Comparison of ENCODE assay signal across 8 cellular contexts in the genomic region with DNA sequence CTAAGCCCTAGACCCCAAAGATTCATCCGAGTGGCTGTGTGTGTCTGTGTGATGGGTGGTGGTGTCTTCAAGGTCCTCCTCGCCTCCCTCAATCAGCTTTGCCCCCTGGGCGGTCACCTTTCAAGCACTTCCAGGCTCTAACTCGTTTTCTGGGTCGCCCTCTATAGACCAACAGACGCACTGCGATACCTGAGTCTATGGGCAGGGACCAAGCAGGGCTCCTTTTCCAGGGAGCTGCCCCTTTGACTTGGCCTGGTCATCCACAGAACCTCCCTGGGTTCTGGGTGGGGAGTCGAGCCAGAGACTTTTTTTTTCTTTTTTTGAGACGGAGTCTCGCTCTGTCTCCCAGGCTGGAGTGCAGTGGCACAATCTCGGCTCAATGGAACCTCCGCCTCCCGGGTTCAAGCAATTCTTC. TPM values are rescaled to one million over a fixed set of nuclear protein-coding genes. Genes with fewer than 3 reads are reported as not detected.
DNase-seq lines count a peak whose midpoint lies in the region; ATAC-seq and TF ChIP-seq lines count a peak whose summit lies in the region.

No MANE protein-coding gene starts in this region.

- H3K36me3 ChIP-seq in RWPE2 (ENCODE audit: low read depth) (peaks cover 30% of the 10 kb centered on the region), osteoblast (ENCODE audit: insufficient read depth, low read length) (peaks cover 29% of the 10 kb centered on the region), thoracic aorta (peaks cover 24% of the 10 kb centered on the region)

- H2AFZ ChIP-seq in osteoblast (ENCODE audit: low read length), result peak overlapping the region; percentile 56

- H4K20me1 ChIP-seq in osteoblast (ENCODE audit: insufficient read depth, low read length), result no peaks in the 10 kb centered on the region

- H3K79me2 ChIP-seq in osteoblast (ENCODE audit: insufficient read depth, low read length), result peaks cover 5% of the 10 kb centered on the region

- in situ Hi-C loops in G401 (cut with HindIII; ENCODE audit: low sequenced_read_pairs), result no loop called here

- DNase-seq in G401 (ENCODE audit: low spot score), result peak; percentile 81
- peak; percentile 67 for DNase-seq in Jurkat, Clone E6-1 (ENCODE audit: low read depth, low spot score)
- no peak for DNase-seq in RWPE2 (ENCODE audit: low spot score)
- peak; percentile 53 for DNase-seq in activated effector memory CD4-positive, alpha-beta T cell treated with Interleukin-2 at 50 U/mL for 16 hours
- DNase-seq in foreskin keratinocyte, result peak; percentile 36 to 70
- peak; percentile 96 for DNase-seq in osteoblast (ENCODE audit: insufficient read length, low spot score, missing footprints)
- peak; percentile 24 for DNase-seq in thoracic aorta (ENCODE audit: low spot score)

- peak overlapping the region; percentile 84 for H3K4me3 ChIP-seq in Jurkat, Clone E6-1 (ENCODE audit: low read length)
- peak overlapping the region; percentile 65 for H3K4me3 ChIP-seq in RWPE2 (ENCODE audit: severe bottlenecking)
- peak overlapping the region; percentile 87 for H3K4me3 ChIP-seq in osteoblast (ENCODE audit: insufficient read depth, low read length)
- peak overlapping the region; percentile 82 for H3K4me3 ChIP-seq in thoracic aorta

- ATAC-seq in RWPE2 (ENCODE audit: low read depth) (peak; percentile 73), foreskin keratinocyte (peak; percentile 42), thoracic aorta (ENCODE audit: insufficient number of reproducible peaks, low FRiP score, low read depth) (no peak), GM18907 (IDR thresholded peaks at IDR 0.05; ENCODE audit: unreplicated experiment) (no peak)

- no peaks in the 10 kb centered on the region for H3K4me1 ChIP-seq in RWPE2 (ENCODE audit: insufficient read depth, poor library complexity, severe bottlenecking)
- H3K4me1 ChIP-seq in foreskin keratinocyte, result no peaks in the 10 kb centered on the region
- peaks cover 11% of the 10 kb centered on the region for H3K4me1 ChIP-seq in osteoblast (ENCODE audit: insufficient read depth, low read length)
- peaks cover 0 to 12% of the 10 kb centered on the region in 2 donors for H3K4me1 ChIP-seq in thoracic aorta (ENCODE audit: control insufficient read depth in 1 of 2, low read depth in 2 of 2)

- peak overlapping the region; percentile 83 for H3K4me2 ChIP-seq in osteoblast (ENCODE audit: insufficient read depth, low read length)

- H3K27me3 ChIP-seq in RWPE2 (ENCODE audit: insufficient read depth, poor library complexity, severe bottlenecking), result no peaks in the 10 kb centered on the region
- H3K27me3 ChIP-seq in foreskin keratinocyte, result no peaks in the 10 kb centered on the region
- H3K27me3 ChIP-seq in osteoblast (ENCODE audit: insufficient read depth, low read length), result no peaks in the 10 kb centered on the region
- H3K27me3 ChIP-seq in thoracic aorta (replicated peaks; ENCODE audit: insufficient read depth), result no peaks in the 10 kb centered on the region

- H3K27ac ChIP-seq in RWPE2 (ENCODE audit: poor library complexity, severe bottlenecking) (peak overlapping the region; percentile 55), foreskin keratinocyte (peak overlapping the region; percentile 45), osteoblast (ENCODE audit: low read depth, low read length) (no peak overlapping the region), thoracic aorta (no peak overlapping the region)

- peak; percentile 90 for TF ChIP-seq CTCF in RWPE2 (IDR thresholded peaks at IDR 0.05; ENCODE audit: poor library complexity, severe bottlenecking)
- peak; percentile 85 for TF ChIP-seq CTCF in foreskin keratinocyte (conservative IDR thresholded peaks at IDR 0.05)
- TF ChIP-seq CTCF in osteoblast (IDR thresholded peaks at IDR 0.05; ENCODE audit: extremely low read depth, low read depth, low read length), result peak; percentile 62
- TF ChIP-seq CTCF in thoracic aorta (IDR thresholded peaks at IDR 0.05), result peak; percentile 51

- H3K9me3 ChIP-seq in RWPE2 (ENCODE audit: severe bottlenecking) (no peaks in the 10 kb centered on the region), osteoblast (ENCODE audit: low read depth, low read length) (no peaks in the 10 kb centered on the region), thoracic aorta (no peaks in the 10 kb centered on the region)

RNA-seq across cellular contexts. Expression of a gene that starts 1.1 kb away (rescaled TPM):
- total RNA-seq in G401 (2014; rRNA removed; shearing (Covaris generic)), result 48.7 and 49.0 TPM in 2 replicates
- polyA plus RNA-seq in Jurkat, Clone E6-1 (2012; ENCODE audit: insufficient read depth, insufficient read length), result 22.1 TPM
- total RNA-seq in foreskin keratinocyte (29.5 and 32.8 TPM in 2 replicates), osteoblast (21.4 and 23.0 TPM in 2 replicates), thoracic aorta (10 to 100 TPM; 20.9 to 36.8 TPM)
- 28.6 and 34.0 TPM in 2 replicates for polyA plus RNA-seq in foreskin keratinocyte

RNA-seq across cellular contexts. Expression of a gene that starts 18.8 kb away (rescaled TPM):
- 35.0 and 44.3 TPM in 2 replicates for total RNA-seq in G401 (2014; rRNA removed; shearing (Covaris generic))
- polyA plus RNA-seq in Jurkat, Clone E6-1 (2012; ENCODE audit: insufficient read depth, insufficient read length), result 34.2 TPM
- total RNA-seq in foreskin keratinocyte (29.2 and 33.5 TPM in 2 replicates), osteoblast (34.7 and 34.8 TPM in 2 replicates), thoracic aorta (10 to 100 TPM; 28.7 to 40.1 TPM)
- polyA plus RNA-seq in foreskin keratinocyte, result 35.8 and 38.3 TPM in 2 replicates

RNA-seq across cellular contexts. Expression of a gene that starts 19.2 kb away (rescaled TPM):
- total RNA-seq in G401 (2014; rRNA removed; shearing (Covaris generic)), result 28.2 and 31.8 TPM in 2 replicates
- 60.9 TPM for polyA plus RNA-seq in Jurkat, Clone E6-1 (2012; ENCODE audit: insufficient read depth, insufficient read length)
- total RNA-seq in foreskin keratinocyte (24.6 and 26.0 TPM in 2 replicates), osteoblast (16.2 and 16.3 TPM in 2 replicates), thoracic aorta (1 to 10 TPM; 7.4 to 8.4 TPM)
- polyA plus RNA-seq in foreskin keratinocyte, result 23.8 and 26.3 TPM in 2 replicates

RNA-seq across cellular contexts. Expression of a gene that starts 29.7 kb away (rescaled TPM):
- 58.2 and 61.5 TPM in 2 replicates for total RNA-seq in G401 (2014; rRNA removed; shearing (Covaris generic))
- 83.5 TPM for polyA plus RNA-seq in Jurkat, Clone E6-1 (2012; ENCODE audit: insufficient read depth, insufficient read length)
- total RNA-seq in foreskin keratinocyte (35.9 and 36.9 TPM in 2 replicates), osteoblast (29.2 and 35.1 TPM in 2 replicates), thoracic aorta (10 to 100 TPM; 25.3 to 71.8 TPM)
- polyA plus RNA-seq in foreskin keratinocyte, result 67.6 and 70.2 TPM in 2 replicates

Comparison
In these comparisons a context has a peak if more than half of its experiments do, and no peak if none do; other contexts are left out.
1. ATAC-seq: peak in RWPE2 (single experiment) and foreskin keratinocyte (single experiment); none in thoracic aorta (single experiment) and GM18907 (single experiment).
2. H3K27ac ChIP-seq: peak in RWPE2 (single experiment) and foreskin keratinocyte (single experiment); none in osteoblast (single experiment) and thoracic aorta (0 of 2).
3. Peak in every context shown above with its lines, with median percentiles within 50 percentile points of each other: H3K4me3 ChIP-seq and CTCF ChIP-seq.